10 cellular contexts compared by ENCODE assay signal in the genomic region with DNA sequence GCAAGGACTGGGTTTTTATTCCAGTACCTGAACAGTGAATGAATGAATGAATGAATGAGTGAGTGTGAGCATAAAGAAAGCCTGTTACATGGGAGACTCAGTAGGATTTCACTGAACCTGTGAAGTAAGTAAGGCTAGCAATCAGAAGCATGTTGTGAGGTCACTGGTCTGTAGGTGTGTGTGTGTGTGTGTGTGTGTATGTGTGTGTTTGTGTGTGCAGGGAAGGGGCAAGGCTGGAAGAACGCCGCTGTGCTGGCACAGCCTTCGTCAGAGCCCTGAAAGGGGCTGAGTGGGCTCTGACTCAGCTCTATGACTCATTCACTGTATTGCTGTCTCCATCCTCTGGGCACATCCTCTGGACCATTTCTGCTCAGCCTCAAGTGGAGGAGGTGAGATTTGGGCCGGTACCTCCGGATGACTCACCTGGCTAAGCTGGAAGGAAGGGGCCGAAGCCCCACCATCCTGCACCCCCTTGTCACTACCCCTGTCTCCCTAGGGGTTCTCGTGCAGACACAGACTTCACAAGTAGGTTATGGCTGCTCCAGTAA. TPM values are rescaled to one million over a fixed set of nuclear protein-coding genes. Genes with fewer than 3 reads are reported as not detected.
DNase-seq lines count a peak whose midpoint lies in the region; ATAC-seq and TF ChIP-seq lines count a peak whose summit lies in the region.
"Had no signal": no experiment of that assay in that cellular context is flagged by ENCODE, and none has a peak within 500 bp of the region (broad histone marks: within the 10 kb centered on the region; RNA-seq: fewer than 3 reads in every experiment).

No MANE protein-coding gene starts in this region.

- H3K9me3 Mint-ChIP-seq in activated naive CD8-positive, alpha-beta T cell (ENCODE audit: low read depth) = no peaks in the 10 kb centered on the region
- H3K9me3 Mint-ChIP-seq in WTC11 = no peaks in the 10 kb centered on the region
- H3K9me3 Mint-ChIP-seq: central memory CD8-positive, alpha-beta T cell had no signal

- H3K27ac Mint-ChIP-seq in activated naive CD8-positive, alpha-beta T cell = peak overlapping the region; percentile 16
- no peak overlapping the region for H3K27ac Mint-ChIP-seq in WTC11

- H3K4me1 ChIP-seq in mucosa of descending colon (ENCODE audit: low read depth) = no peaks in the 10 kb centered on the region

- peak; percentile 56 for ATAC-seq in mucosa of descending colon
- no peak for ATAC-seq in WTC11
- no peak for ATAC-seq in HG03095 (IDR thresholded peaks at IDR 0.05; ENCODE audit: unreplicated experiment)
- ATAC-seq in left colon = no peak

- peaks cover 13% of the 10 kb centered on the region for H3K27me3 Mint-ChIP-seq in activated naive CD8-positive, alpha-beta T cell
- peaks cover 8% of the 10 kb centered on the region for H3K27me3 Mint-ChIP-seq in WTC11 (ENCODE audit: low read depth)

- no peak overlapping the region for H3K4me3 Mint-ChIP-seq in activated naive CD8-positive, alpha-beta T cell
- H3K4me3 Mint-ChIP-seq in WTC11 = no peak overlapping the region
- H3K4me3 Mint-ChIP-seq: central memory CD8-positive, alpha-beta T cell had no signal

- no peak for TF ChIP-seq POLR2A in NB4 (IDR thresholded peaks at IDR 0.05; ENCODE audit: extremely low read depth, insufficient read length)

- H3K27me3 ChIP-seq in BJ (ENCODE audit: control insufficient read depth, insufficient read depth, low read length) = no peaks in the 10 kb centered on the region
- H3K27me3 ChIP-seq: vagina had no signal

- no peaks in the 10 kb centered on the region for H3K9me3 ChIP-seq in mucosa of descending colon
- H3K9me3 ChIP-seq: vagina had no signal

- peaks cover 26% of the 10 kb centered on the region for H3K4me1 Mint-ChIP-seq in activated naive CD8-positive, alpha-beta T cell (ENCODE audit: low read depth)
- peaks cover 25% of the 10 kb centered on the region for H3K4me1 Mint-ChIP-seq in WTC11

- intact Hi-C loops in mucosa of descending colon (cut with DNase I, micrococcal nuclease) (no loop called here), left colon (cut with DNase I, micrococcal nuclease) (no loop called here)

- CTCF ChIA-PET in BJ (lab: Yijun Ruan, JAX) (interaction anchor here (0.6 to 1.4 kb wide), 5 partner anchors 8 to 733 kb away, joined by 3 to 5 read pairs (median 3); no protein-coding TSS in a partner anchor), WTC11 (lab: Charles Lee) (no interaction called here)

- H3K4me3 ChIP-seq in BJ (ENCODE audit: low read depth, low read length) (no peak overlapping the region), NB4 (ENCODE audit: low read depth, low read length) (no peak overlapping the region), mucosa of descending colon (no peak overlapping the region)
- H3K4me3 ChIP-seq: vagina had no signal

- H3K36me3 ChIP-seq in BJ (ENCODE audit: control insufficient read depth, insufficient read depth, low read length) (no peaks in the 10 kb centered on the region), mucosa of descending colon (ENCODE audit: low read depth) (no peaks in the 10 kb centered on the region)
- H3K36me3 ChIP-seq: vagina had no signal

- H3K36me3 Mint-ChIP-seq in activated naive CD8-positive, alpha-beta T cell = no peaks in the 10 kb centered on the region
- no peaks in the 10 kb centered on the region for H3K36me3 Mint-ChIP-seq in WTC11

- DNase-seq in BJ (ENCODE audit: low read depth) (peak; percentile 59), NB4 (ENCODE audit: low read depth) (peak; percentile 81), mucosa of descending colon (no peak), WTC11 (ENCODE audit: low spot score) (no peak), left colon (no peak), NCI-H187 treated with DMSO at 0.1 percent for 48 hours (lab: John Stamatoyannopoulos, UW) (no peak)

- TF ChIP-seq CTCF in BJ (IDR thresholded peaks at IDR 0.05; ENCODE audit: insufficient read depth, low read depth, low read length) (no peak), NB4 (IDR thresholded peaks at IDR 0.05; ENCODE audit: low read depth, low read length) (no peak), mucosa of descending colon (IDR thresholded peaks at IDR 0.05) (no peak), WTC11 (IDR thresholded peaks at IDR 0.05) (no peak)

- POLR2A ChIA-PET in BJ (lab: Charles Lee) (interaction anchor here (0.6 kb wide), 1 partner anchor 14 kb away, joined by 5 read pairs; no protein-coding TSS in a partner anchor), WTC11 (lab: Charles Lee) (no interaction called here)

TF ChIP-seq in WTC11, 78 proteins besides CTCF, POLR2A, EP300 and RAD21 (continues in another document):
- TF ChIP-seq ATF3 (CRISPR knock-in tag; conservative IDR thresholded peaks at IDR 0.05) (no peak), EMX1 (CRISPR knock-in tag; IDR thresholded peaks at IDR 0.05) (no peak), FOXP4 (CRISPR knock-in tag; IDR thresholded peaks at IDR 0.05) (no peak), PRRX2 (CRISPR knock-in tag; IDR thresholded peaks at IDR 0.05) (no peak), ZNF512 (CRISPR knock-in tag; IDR thresholded peaks at IDR 0.05; ENCODE audit: borderline replicate concordance) (no peak), GABPB1 (CRISPR knock-in tag; IDR thresholded peaks at IDR 0.05) (no peak), E2F4 (CRISPR knock-in tag; IDR thresholded peaks at IDR 0.05; ENCODE audit: borderline replicate concordance, low read depth) (no peak), CREM (CRISPR knock-in tag; IDR thresholded peaks at IDR 0.05) (no peak), NFYB (CRISPR knock-in tag; conservative IDR thresholded peaks at IDR 0.05; ENCODE audit: low read depth) (no peak), IRF1 (CRISPR knock-in tag; IDR thresholded peaks at IDR 0.05) (no peak), CREB1 (CRISPR knock-in tag; IDR thresholded peaks at IDR 0.05) (no peak), NR2C2 (CRISPR knock-in tag; IDR thresholded peaks at IDR 0.05) (no peak), MYBL2 (CRISPR knock-in tag; IDR thresholded peaks at IDR 0.05) (no peak), ATF1 (CRISPR knock-in tag; IDR thresholded peaks at IDR 0.05) (no peak)

RNA-seq across cellular contexts. Expression of gene MRPL33, which starts 51.4 kb away (rescaled TPM):
- polyA plus RNA-seq in BJ (2011; rRNA removed) = 31.0 and 83.3 TPM in 2 replicates
- polyA minus RNA-seq in BJ (2011; rRNA and poly(A)+ RNA removed) = 5.4 and 7.2 TPM in 2 replicates
- 10 to 100 TPM; 43.4 to 88.2 (median 53.8) TPM for total RNA-seq in mucosa of descending colon
- total RNA-seq in WTC11 (2021) = 52.5 to 60.6 TPM (median 58.3 TPM) in 3 replicates
- 10 to 100 TPM; 54.3 to 56.7 TPM for total RNA-seq in left colon

RNA-seq across cellular contexts. Expression of gene SLC4A1AP, which starts 56.4 kb away (rescaled TPM):
- 8.8 and 10.1 TPM in 2 replicates for polyA plus RNA-seq in BJ (2011; rRNA removed)
- polyA minus RNA-seq in BJ (2011; rRNA and poly(A)+ RNA removed) = 5.1 and 8.0 TPM in 2 replicates
- total RNA-seq in mucosa of descending colon (10 to 100 TPM; 14.8 to 15.8 (median 15.5) TPM), WTC11 (2021) (17.8 to 20.1 TPM (median 19.3 TPM) in 3 replicates), left colon (10 to 100 TPM; 14.9 to 16.6 TPM)

RNA-seq across cellular contexts. Expression of gene SUPT7L, which starts 56.7 kb away (rescaled TPM):
- 43.5 and 52.0 TPM in 2 replicates for polyA plus RNA-seq in BJ (2011; rRNA removed)
- polyA minus RNA-seq in BJ (2011; rRNA and poly(A)+ RNA removed) = 32.0 and 43.6 TPM in 2 replicates
- total RNA-seq in mucosa of descending colon (10 to 100 TPM; 19.5 to 30.3 (median 28.1) TPM), WTC11 (2021) (22.6 to 24.1 TPM (median 23.8 TPM) in 3 replicates), left colon (10 to 100 TPM; 22.3 to 23.1 TPM)

Comparison
In these comparisons a context has a peak if more than half of its experiments do, and no peak if none do; other contexts are left out.
1. DNase-seq: peak in BJ (single experiment) and NB4 (single experiment); none in mucosa of descending colon (0 of 3), WTC11 (single experiment), left colon (0 of 2) and NCI-H187 treated with DMSO at 0.1 percent for 48 hours (single experiment).